In the genomic region with DNA sequence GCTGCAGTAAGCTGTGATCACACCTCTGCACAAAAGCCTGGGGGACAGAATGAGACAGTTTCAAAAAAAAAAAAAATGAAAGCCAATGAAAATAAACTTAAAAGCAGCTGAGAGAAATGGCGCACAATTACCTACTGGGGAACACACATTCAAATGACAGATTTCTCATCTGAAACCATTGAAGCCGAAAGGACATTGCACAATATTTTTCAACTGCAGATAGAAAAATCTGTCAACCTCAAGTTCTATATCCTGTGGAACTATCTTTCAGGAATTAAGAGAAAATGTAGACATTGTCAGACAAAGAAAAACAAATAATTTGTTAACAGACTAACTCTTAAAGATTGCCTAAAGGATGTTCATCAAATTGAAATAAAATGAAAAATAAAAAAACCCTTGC, we compare ENCODE assay signal across 27 cellular contexts.
"Had no signal": no experiment of that assay in that cellular context is flagged by ENCODE, and none has a peak within 500 bp of the region (broad histone marks: within the 10 kb centered on the region; RNA-seq: fewer than 3 reads in every experiment).

No MANE protein-coding gene starts in this region.

- H3K4me3 ChIP-seq: stomach, suprapubic skin, testis, thoracic aorta, thyroid gland, tibial artery, tibial nerve, transverse colon, upper lobe of left lung, upper lobe of right lung, uterus, vagina had no signal

- ATAC-seq: stimulated activated effector memory CD8-positive, alpha-beta T cell treated with anti-CD3 and anti-CD28 coated beads, Interleukin-12 subunit alpha, Interleukin-12 subunit beta, amount 100 ng/mL, for 72 hours; stimulated activated memory B cell treated with anti-CD40 and anti-IgM and Interleukin-4, amounts not matched to agents 10 μg/mL and 1 μg/mL and 100 μg/mL, for 72 hours; stimulated activated naive B cell treated with anti-CD40 and anti-IgM and Interleukin-4, amounts not matched to agents 10 μg/mL and 1 μg/mL and 100 μg/mL, for 72 hours; stimulated activated naive CD8-positive, alpha-beta T cell treated with anti-CD3 and anti-CD28 coated beads, Interleukin-15, amount 100 ng/mL, for 72 hours; stimulated activated naive CD8-positive, alpha-beta T cell treated with anti-CD3 and anti-CD28 coated beads, Interleukin-15, Interleukin-2, amounts not matched to agents 100 U/mL and 50 U/mL, for 24 hours; upper lobe of right lung had no signal

- H3K36me3 ChIP-seq: stomach, suprapubic skin, thoracic aorta, thyroid gland, tibial artery, tibial nerve, transverse colon, upper lobe of left lung, upper lobe of right lung, uterus, vagina had no signal

- H3K4me1 ChIP-seq: suprapubic skin, testis, thyroid gland, tibial artery, tibial nerve, transverse colon, upper lobe of left lung, upper lobe of right lung, uterus, vagina had no signal

- H3K27ac ChIP-seq: stomach, suprapubic skin, testis, thoracic aorta, thyroid gland, tibial artery, tibial nerve, transverse colon, upper lobe of left lung, upper lobe of right lung, uterus, vagina had no signal

- H3K9me3 ChIP-seq: stomach, suprapubic skin, testis, thoracic aorta, thyroid gland, tibial artery, transverse colon, upper lobe of left lung, upper lobe of right lung, uterus, vagina had no signal

- FAIRE-seq: urothelium cell line had no signal

- H3K27me3 ChIP-seq: suprapubic skin, testis, thyroid gland, tibial nerve, transverse colon, upper lobe of left lung, upper lobe of right lung, uterus, vagina had no signal

- DNase-seq: stimulated activated CD4-positive, alpha-beta T cell treated with anti-CD3 and anti-CD28 coated beads, Interleukin-2, amount 100 ng/mL, for 48 hours; stimulated activated CD4-positive, alpha-beta T cell treated with anti-CD3 and anti-CD28 coated beads, Interleukin-4, amount 100 ng/mL, for 1 hour; stimulated activated CD4-positive, alpha-beta T cell treated with anti-CD3 and anti-CD28 coated beads, Interleukin-4, amount 100 ng/mL, for 24 hours; stimulated activated CD4-positive, alpha-beta T cell treated with anti-CD3 and anti-CD28 coated beads, Interleukin-4, amount 100 ng/mL, for 4 hours; stimulated activated CD8-positive, alpha-beta memory T cell treated with anti-CD3 and anti-CD28 coated beads, Interleukin-4, amount 100 ng/mL, for 48 hours; stimulated activated naive B cell treated with anti-CD40 and anti-IgM and Interleukin-4, amounts not matched to agents 10 μg/mL and 1 μg/mL and 100 μg/mL, for 72 hours; stimulated activated naive CD4-positive, alpha-beta T cell; stimulated activated naive CD4-positive, alpha-beta T cell treated with Interleukin-2 at 50 U/mL for 16 hours; stimulated activated naive CD8-positive, alpha-beta T cell treated with anti-CD3 and anti-CD28 coated beads, Interleukin-15, Interleukin-2, amounts not matched to agents 100 U/mL and 50 U/mL, for 24 hours; stomach; substantia nigra; testis; thyroid gland; tibial artery; transverse colon; trophoblast cell; upper lobe of left lung; upper lobe of right lung; uterus had no signal
